In the genomic region with DNA sequence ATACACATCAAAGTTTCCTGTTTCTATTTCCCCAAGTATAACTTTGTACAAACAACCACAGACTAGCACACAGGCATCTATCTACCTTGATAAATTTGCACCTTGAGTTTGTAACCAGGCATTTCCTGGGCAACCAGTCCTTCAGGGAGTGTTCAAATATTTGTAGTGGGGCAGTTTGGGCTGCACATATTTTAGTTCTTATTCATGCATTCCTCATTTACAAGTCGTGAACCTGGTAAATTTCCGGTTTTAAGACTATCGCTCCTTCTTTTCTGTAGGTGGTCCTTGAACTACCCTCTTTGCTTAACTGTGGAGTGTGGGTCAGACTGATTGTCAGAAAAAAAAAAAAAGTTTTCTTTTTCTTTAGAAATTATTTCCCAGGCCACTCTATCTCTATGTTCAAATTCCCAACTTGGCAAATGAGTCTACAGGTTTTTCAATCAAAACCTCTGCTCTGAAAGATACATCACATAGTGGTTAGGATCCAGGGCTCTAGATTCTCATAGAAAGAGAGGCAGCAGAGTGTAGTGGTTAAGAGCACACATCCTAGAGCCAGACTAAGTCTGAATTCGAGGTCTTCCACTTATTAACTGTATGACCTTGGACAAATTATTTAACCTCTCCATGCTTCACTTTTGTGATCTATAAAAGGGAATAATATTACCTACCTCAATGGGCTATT, we compare ENCODE assay signal across 1 cellular context.
TF ChIP-seq lines count a peak whose summit lies in the region.

No MANE protein-coding gene starts in this region.

TF ChIP-seq in HepG2, 621 proteins besides CTCF, POLR2A, EP300 and RAD21 (continued from another document):
- TF ChIP-seq, protein P1, sequence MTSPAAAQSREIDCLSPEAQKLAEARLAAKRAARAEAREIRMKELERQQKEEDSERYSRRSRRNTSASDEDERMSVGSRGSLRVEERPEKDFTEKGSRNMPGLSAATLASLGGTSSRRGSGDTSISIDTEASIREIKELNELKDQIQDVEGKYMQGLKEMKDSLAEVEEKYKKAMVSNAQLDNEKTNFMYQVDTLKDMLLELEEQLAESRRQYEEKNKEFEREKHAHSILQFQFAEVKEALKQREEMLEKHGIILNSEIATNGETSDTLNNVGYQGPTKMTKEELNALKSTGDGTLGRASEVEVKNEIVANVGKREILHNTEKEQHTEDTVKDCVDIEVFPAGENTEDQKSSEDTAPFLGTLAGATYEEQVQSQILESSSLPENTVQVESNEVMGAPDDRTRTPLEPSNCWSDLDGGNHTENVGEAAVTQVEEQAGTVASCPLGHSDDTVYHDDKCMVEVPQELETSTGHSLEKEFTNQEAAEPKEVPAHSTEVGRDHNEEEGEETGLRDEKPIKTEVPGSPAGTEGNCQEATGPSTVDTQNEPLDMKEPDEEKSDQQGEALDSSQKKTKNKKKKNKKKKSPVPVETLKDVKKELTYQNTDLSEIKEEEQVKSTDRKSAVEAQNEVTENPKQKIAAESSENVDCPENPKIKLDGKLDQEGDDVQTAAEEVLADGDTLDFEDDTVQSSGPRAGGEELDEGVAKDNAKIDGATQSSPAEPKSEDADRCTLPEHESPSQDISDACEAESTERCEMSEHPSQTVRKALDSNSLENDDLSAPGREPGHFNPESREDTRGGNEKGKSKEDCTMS (CRISPR knock-in tag; conservative IDR thresholded peaks at IDR 0.05): no peak
TF ChIP-seq in HepG2: peak in this region for 110.
